Comparison of ENCODE assay signal across 2 cellular contexts in the genomic region with DNA sequence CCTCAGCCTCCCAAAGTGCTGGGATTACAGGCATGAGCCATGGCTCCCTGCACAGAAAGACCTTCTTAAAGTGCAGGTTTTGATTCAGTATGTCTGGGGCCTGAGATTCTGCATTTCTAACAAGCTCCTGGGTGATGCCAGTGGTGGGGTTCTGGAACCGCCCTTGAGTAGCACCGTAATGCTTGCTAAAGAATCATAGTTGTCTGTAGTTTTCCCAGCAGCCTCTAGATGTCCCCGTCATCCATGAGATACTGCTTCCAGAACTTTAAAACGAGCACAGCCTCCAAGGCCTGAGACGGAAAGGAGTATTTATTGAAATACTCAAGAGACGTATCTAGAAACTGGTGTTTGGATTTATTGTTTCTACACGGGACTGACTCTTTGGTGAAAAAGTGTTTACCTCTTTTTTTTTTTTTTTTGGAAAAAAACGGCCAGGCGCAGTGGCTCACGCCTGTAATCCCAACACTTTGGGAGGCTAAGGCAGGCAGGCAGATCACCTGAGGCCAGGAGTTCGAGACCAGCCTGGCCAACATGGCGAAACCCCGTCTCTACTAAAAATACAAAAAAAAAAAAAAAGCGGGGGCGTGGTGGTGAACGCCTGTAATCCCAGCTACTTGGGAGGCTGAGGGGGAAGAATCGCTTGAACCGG.
TF ChIP-seq lines count a peak whose summit lies in the region.

No MANE protein-coding gene starts in this region.

TF ChIP-seq in HEK293T, 16 proteins besides CTCF, POLR2A, EP300 and RAD21 (continued from another document):
- no peak for TF ChIP-seq ZNF384 (IDR thresholded peaks at IDR 0.05)
- TF ChIP-seq L3MBTL2 (conservative IDR thresholded peaks at IDR 0.05): no peak
- TF ChIP-seq NFRKB (IDR thresholded peaks at IDR 0.05): no peak

TF ChIP-seq in HepG2, 621 proteins besides CTCF, POLR2A, EP300 and RAD21 (continued from another document):
- 0 out of 2 replicates have a peak, but pooled peaks have one; percentile 11 for TF ChIP-seq BCL6 (CRISPR knock-in tag; IDR thresholded peaks at IDR 0.05)
- no peak for TF ChIP-seq SIX4 (CRISPR knock-in tag; IDR thresholded peaks at IDR 0.05)
- no peak for TF ChIP-seq CEBPB (IDR thresholded peaks at IDR 0.05; ENCODE audit: borderline replicate concordance, low read depth, low read length)
- TF ChIP-seq DNMT3B (CRISPR knock-in tag; conservative IDR thresholded peaks at IDR 0.05): no peak
- TF ChIP-seq, protein P1, sequence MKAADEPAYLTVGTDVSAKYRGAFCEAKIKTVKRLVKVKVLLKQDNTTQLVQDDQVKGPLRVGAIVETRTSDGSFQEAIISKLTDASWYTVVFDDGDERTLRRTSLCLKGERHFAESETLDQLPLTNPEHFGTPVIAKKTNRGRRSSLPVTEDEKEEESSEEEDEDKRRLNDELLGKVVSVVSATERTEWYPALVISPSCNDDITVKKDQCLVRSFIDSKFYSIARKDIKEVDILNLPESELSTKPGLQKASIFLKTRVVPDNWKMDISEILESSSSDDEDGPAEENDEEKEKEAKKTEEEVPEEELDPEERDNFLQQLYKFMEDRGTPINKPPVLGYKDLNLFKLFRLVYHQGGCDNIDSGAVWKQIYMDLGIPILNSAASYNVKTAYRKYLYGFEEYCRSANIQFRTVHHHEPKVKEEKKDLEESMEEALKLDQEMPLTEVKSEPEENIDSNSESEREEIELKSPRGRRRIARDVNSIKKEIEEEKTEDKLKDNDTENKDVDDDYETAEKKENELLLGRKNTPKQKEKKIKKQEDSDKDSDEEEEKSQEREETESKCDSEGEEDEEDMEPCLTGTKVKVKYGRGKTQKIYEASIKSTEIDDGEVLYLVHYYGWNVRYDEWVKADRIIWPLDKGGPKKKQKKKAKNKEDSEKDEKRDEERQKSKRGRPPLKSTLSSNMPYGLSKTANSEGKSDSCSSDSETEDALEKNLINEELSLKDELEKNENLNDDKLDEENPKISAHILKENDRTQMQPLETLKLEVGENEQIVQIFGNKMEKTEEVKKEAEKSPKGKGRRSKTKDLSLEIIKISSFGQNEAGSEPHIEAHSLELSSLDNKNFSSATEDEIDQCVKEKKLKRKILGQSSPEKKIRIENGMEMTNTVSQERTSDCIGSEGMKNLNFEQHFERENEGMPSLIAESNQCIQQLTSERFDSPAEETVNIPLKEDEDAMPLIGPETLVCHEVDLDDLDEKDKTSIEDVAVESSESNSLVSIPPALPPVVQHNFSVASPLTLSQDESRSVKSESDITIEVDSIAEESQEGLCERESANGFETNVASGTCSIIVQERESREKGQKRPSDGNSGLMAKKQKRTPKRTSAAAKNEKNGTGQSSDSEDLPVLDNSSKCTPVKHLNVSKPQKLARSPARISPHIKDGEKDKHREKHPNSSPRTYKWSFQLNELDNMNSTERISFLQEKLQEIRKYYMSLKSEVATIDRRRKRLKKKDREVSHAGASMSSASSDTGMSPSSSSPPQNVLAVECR (CRISPR knock-in tag; IDR thresholded peaks at IDR 0.05; ENCODE audit: borderline replicate concordance): peak; percentile 19; the same call in 1 of the 2 replicates
- TF ChIP-seq FOXM1 (CRISPR knock-in tag; IDR thresholded peaks at IDR 0.05): no peak
- TF ChIP-seq ZC3H4 (CRISPR knock-in tag; IDR thresholded peaks at IDR 0.05; ENCODE audit: borderline replicate concordance): no peak
- 0 out of 4 replicates have a peak, but pooled peaks of 1 of the 2 experiments have one; percentile 20 for TF ChIP-seq KLF16 (CRISPR knock-in tag; IDR thresholded peaks at IDR 0.05)
- no peak for TF ChIP-seq AGO1 (IDR thresholded peaks at IDR 0.05; ENCODE audit: low read depth, low read length, poor library complexity, severe bottlenecking)
- TF ChIP-seq, protein P2, sequence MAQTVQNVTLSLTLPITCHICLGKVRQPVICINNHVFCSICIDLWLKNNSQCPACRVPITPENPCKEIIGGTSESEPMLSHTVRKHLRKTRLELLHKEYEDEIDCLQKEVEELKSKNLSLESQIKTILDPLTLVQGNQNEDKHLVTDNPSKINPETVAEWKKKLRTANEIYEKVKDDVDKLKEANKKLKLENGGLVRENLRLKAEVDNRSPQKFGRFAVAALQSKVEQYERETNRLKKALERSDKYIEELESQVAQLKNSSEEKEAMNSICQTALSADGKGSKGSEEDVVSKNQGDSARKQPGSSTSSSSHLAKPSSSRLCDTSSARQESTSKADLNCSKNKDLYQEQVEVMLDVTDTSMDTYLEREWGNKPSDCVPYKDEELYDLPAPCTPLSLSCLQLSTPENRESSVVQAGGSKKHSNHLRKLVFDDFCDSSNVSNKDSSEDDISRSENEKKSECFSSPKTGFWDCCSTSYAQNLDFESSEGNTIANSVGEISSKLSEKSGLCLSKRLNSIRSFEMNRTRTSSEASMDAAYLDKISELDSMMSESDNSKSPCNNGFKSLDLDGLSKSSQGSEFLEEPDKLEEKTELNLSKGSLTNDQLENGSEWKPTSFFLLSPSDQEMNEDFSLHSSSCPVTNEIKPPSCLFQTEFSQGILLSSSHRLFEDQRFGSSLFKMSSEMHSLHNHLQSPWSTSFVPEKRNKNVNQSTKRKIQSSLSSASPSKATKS (CRISPR knock-in tag; IDR thresholded peaks at IDR 0.05): no peak
- peak; percentile 89 for TF ChIP-seq STAG1 (CRISPR knock-in tag; IDR thresholded peaks at IDR 0.05)
- TF ChIP-seq U2AF1 (optimal IDR thresholded peaks at IDR 0.05; ENCODE audit: low read depth, low read length): no peak
- no peak for TF ChIP-seq GLI4 (CRISPR knock-in tag; IDR thresholded peaks at IDR 0.05; ENCODE audit: borderline replicate concordance)
- TF ChIP-seq PPARG (CRISPR knock-in tag; conservative IDR thresholded peaks at IDR 0.05): 0 out of 2 replicates have a peak, but pooled peaks have one; percentile 22
- TF ChIP-seq CREM (IDR thresholded peaks at IDR 0.05): no peak
- TF ChIP-seq CREM (CRISPR knock-in tag; IDR thresholded peaks at IDR 0.05): no peak
- peak; percentile 80 for TF ChIP-seq SMC3 (IDR thresholded peaks at IDR 0.05; ENCODE audit: low read length)
- TF ChIP-seq RORA (CRISPR knock-in tag; IDR thresholded peaks at IDR 0.05): no peak
- TF ChIP-seq, protein P3, sequence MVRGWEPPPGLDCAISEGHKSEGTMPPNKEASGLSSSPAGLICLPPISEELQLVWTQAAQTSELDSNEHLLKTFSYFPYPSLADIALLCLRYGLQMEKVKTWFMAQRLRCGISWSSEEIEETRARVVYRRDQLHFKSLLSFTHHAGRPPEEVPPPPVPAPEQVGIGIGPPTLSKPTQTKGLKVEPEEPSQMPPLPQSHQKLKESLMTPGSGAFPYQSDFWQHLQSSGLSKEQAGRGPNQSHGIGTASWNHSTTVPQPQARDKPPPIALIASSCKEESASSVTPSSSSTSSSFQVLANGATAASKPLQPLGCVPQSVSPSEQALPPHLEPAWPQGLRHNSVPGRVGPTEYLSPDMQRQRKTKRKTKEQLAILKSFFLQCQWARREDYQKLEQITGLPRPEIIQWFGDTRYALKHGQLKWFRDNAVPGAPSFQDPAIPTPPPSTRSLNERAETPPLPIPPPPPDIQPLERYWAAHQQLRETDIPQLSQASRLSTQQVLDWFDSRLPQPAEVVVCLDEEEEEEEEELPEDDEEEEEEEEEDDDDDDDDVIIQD (CRISPR knock-in tag; IDR thresholded peaks at IDR 0.05; ENCODE audit: low read depth): 0 out of 2 replicates have a peak, but pooled peaks have one; percentile 20
- no peak for TF ChIP-seq YY1 (IDR thresholded peaks at IDR 0.05; ENCODE audit: insufficient read depth, insufficient replicate concordance, low read depth, low read length)
